8 cellular contexts compared by ENCODE assay signal in genomic region chr7:98251844-98252639, GRCh38. TPM values are rescaled to one million over a fixed set of nuclear protein-coding genes. Genes with fewer than 3 reads are reported as not detected.
A peak's percentile ranks its signal among the peaks of the same experiment; 100 is the strongest.
DNase-seq lines count a peak whose midpoint lies in the region; ATAC-seq, FAIRE-seq and TF ChIP-seq lines count a peak whose summit lies in the region.

TSS of gene TECPR1 (minus strand) at chr7:98252232. CDS start at chr7:98246146, 6,086 bp downstream.

- H3K4me1 ChIP-seq in spleen, result peaks cover 35 to 89% (median 59%) of the 10 kb centered on the region in 6 donors

- H3K9me3 Mint-ChIP-seq in immature natural killer cell, result no peaks in the 10 kb centered on the region

- DNase-seq in AG04450 (ENCODE audit: low read depth, low spot score) (peak; percentile 72), NCI-H2227 (lab: John Stamatoyannopoulos, UW; ENCODE audit: unreplicated experiment) (peak; percentile 95), bronchial epithelial cell (ENCODE audit: low read depth) (peak; percentile 77), immature natural killer cell (peak; percentile 91 to 93 (median 92)), spleen (peak; percentile 98)

- peaks cover 2% of the 10 kb centered on the region for H3K36me3 ChIP-seq in bronchial epithelial cell (ENCODE audit: control insufficient read depth, insufficient read depth, low read length)
- H3K36me3 ChIP-seq in spleen, result peaks cover 0 to 48% (median 5%) of the 10 kb centered on the region in 6 donors

- H3K4me3 ChIP-seq in AG04450 (ENCODE audit: low read depth, low read length), result peak within 1 kb of the TSS; percentile 95
- H3K4me3 ChIP-seq in WI38 (ENCODE audit: low read depth, low read length), result peak within 1 kb of the TSS; percentile 89
- H3K4me3 ChIP-seq in bronchial epithelial cell (ENCODE audit: low read depth, low read length), result peak within 1 kb of the TSS; percentile 90
- H3K4me3 ChIP-seq in spleen, result peak within 1 kb of the TSS; percentile 64 to 98 (median 92)

- H3K4me3 Mint-ChIP-seq in immature natural killer cell, result peak within 1 kb of the TSS; percentile 92 to 96 (median 95)

- H3K27me3 Mint-ChIP-seq in immature natural killer cell (ENCODE audit: low read depth in 3 of 3), result peaks cover 2 to 13% (median 7%) of the 10 kb centered on the region in 3 donors

- peak; percentile 98 for ATAC-seq in GM18909 (IDR thresholded peaks at IDR 0.05; ENCODE audit: poor library complexity, unreplicated experiment)
- ATAC-seq in HG03159 (IDR thresholded peaks at IDR 0.05; ENCODE audit: unreplicated experiment), result peak; percentile 97

- 0 to 1% (median 0%) methylated on average over 29 to 81 of the region's 81 CpGs for WGBS in spleen, 5 donors

- FAIRE-seq in bronchial epithelial cell (lab: Jason Lieb, UNC), result no peak

- CTCF ChIA-PET in AG04450 (lab: Charles Lee), result no interaction called here

- peak within 1 kb of the TSS; percentile 90 to 96 (median 94) for H3K27ac Mint-ChIP-seq in immature natural killer cell

- TF ChIP-seq POLR2A in spleen (IDR thresholded peaks at IDR 0.05), result peak in 1 of 3 donors; percentile 7

- peaks cover 0 to 3% (median 0%) of the 10 kb centered on the region in 3 donors for H3K36me3 Mint-ChIP-seq in immature natural killer cell

- H3K9me3 ChIP-seq in AG04450 (ENCODE audit: control insufficient read depth, insufficient read depth, low read length), result no peaks in the 10 kb centered on the region; the same call in 1 of the 2 replicates
- no peaks in the 10 kb centered on the region for H3K9me3 ChIP-seq in spleen

- H3K27ac ChIP-seq in AG04450 (ENCODE audit: low read depth, low read length) (peak within 1 kb of the TSS; percentile 21), spleen (peak within 1 kb of the TSS; percentile 79 to 93 (median 88))

- H3K27me3 ChIP-seq in AG04450 (ENCODE audit: control insufficient read depth, insufficient read depth, low read length), result no peaks in the 10 kb centered on the region
- H3K27me3 ChIP-seq in bronchial epithelial cell (ENCODE audit: control insufficient read depth, insufficient read depth, low read length), result no peaks in the 10 kb centered on the region
- H3K27me3 ChIP-seq in spleen (replicated peaks in 1 of 7), result no peaks in the 10 kb centered on the region

- peaks cover 53 to 62% of the 10 kb centered on the region in 2 donors for H3K4me1 Mint-ChIP-seq in immature natural killer cell

- POLR2A ChIA-PET in AG04450 (lab: Yijun Ruan, JAX), result interaction anchor here (0.6 kb wide), 1 partner anchor 17 kb away, joined by 4 read pairs; no protein-coding TSS in a partner anchor

- intact Hi-C loops in spleen (cut with DNase I; ENCODE audit: low total_unique reads), result loop anchor here (10.0 kb wide), 1 partner anchor 57 kb away; no protein-coding TSS in a partner anchor

- TF ChIP-seq CTCF in AG04450 (IDR thresholded peaks at IDR 0.05; ENCODE audit: low read depth, low read length) (0 out of 2 replicates have a peak, but pooled peaks have one; percentile 4), WI38 (IDR thresholded peaks at IDR 0.05; ENCODE audit: low read depth, low read length) (no peak), bronchial epithelial cell (IDR thresholded peaks at IDR 0.05; ENCODE audit: insufficient read depth, low read length, severe bottlenecking) (peak; percentile 16), spleen (IDR thresholded peaks at IDR 0.05 in 8 of 11, conservative IDR thresholded peaks at IDR 0.05 in 3 of 11) (peak in 4 of 11 experiments; percentile 6 to 35 (median 19))

RNA-seq across cellular contexts. Expression of gene TECPR1, which starts in this region (rescaled TPM):
- polyA plus RNA-seq in AG04450 (2011; rRNA removed) (3.5 and 5.0 TPM in 2 replicates), immature natural killer cell (10 to 100 TPM in 1 of 3 donors, 1 to 10 TPM in 2; 5.2 to 12.3 (median 6.7) TPM), spleen (10 to 100 TPM in 2 of 3 donors, 1 to 10 TPM in 1; 8.4 to 26.1 (median 14.3) TPM)
- polyA minus RNA-seq in AG04450 (2011; rRNA and poly(A)+ RNA removed), result 5.7 and 7.5 TPM in 2 replicates
- total RNA-seq in bronchial epithelial cell (8.2 and 12.4 TPM in 2 replicates), spleen (10 to 100 TPM; 19.0 to 86.4 (median 46.1) TPM)

Comparison
In these comparisons a context has a peak if more than half of its experiments do, and no peak if none do; other contexts are left out.
1. Peak in every context shown above with its lines: DNase-seq, ATAC-seq, H3K4me3 ChIP-seq and H3K27ac ChIP-seq.